Comparison of ENCODE assay signal across 21 cellular contexts in the genomic region with DNA sequence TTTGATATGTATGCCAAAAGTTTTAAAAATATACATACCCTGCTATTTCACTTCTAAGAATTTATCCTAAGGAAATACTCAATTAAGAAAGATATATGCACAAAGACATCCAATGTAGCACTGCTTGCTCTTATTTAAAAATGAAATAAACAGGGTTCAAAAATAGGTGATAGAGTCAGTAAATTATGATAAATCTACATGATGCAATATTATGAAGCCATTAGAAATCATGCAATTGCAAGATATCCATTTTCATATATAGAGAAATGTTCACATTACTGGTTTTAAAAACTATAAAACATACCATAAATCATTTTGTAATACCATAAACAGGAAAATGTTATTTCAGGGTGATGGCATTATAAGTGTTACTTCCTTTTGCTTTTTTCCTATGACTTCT.
"Had no signal": no experiment of that assay in that cellular context is flagged by ENCODE, and none has a peak within 500 bp of the region (broad histone marks: within the 10 kb centered on the region; RNA-seq: fewer than 3 reads in every experiment).

No MANE protein-coding gene starts in this region.

- H3K27me3 Mint-ChIP-seq: dendritic cell treated with granulocyte-macrophage colony-stimulating factor and Interleukin-4, amounts not matched to agents 40 ng/mL and 50 ng/mL, for 4 days; effector memory CD8-positive, alpha-beta T cell had no signal

- H3K4me3 Mint-ChIP-seq: dendritic cell treated with granulocyte-macrophage colony-stimulating factor and Interleukin-4, amounts not matched to agents 40 ng/mL and 50 ng/mL, for 4 days; effector memory CD8-positive, alpha-beta T cell; endodermal cell; immature natural killer cell; mesothelial cell of epicardium had no signal

- H3K9me3 Mint-ChIP-seq: dendritic cell treated with granulocyte-macrophage colony-stimulating factor and Interleukin-4, amounts not matched to agents 40 ng/mL and 50 ng/mL, for 4 days; effector memory CD8-positive, alpha-beta T cell; endodermal cell; immature natural killer cell; mesothelial cell of epicardium had no signal

- DNase-seq: colonic mucosa; cortex of kidney; effector CD8-positive, alpha-beta T cell; effector memory CD8-positive, alpha-beta T cell; endodermal cell; foreskin keratinocyte; heart left ventricle; hypothalamus; immature natural killer cell; left cardiac atrium; left lung; left ventricle myocardium superior; lower lobe of right lung; mesenchymal stem cell; mucosa of descending colon had no signal

- H3K36me3 ChIP-seq: colonic mucosa, left lung had no signal

- ATAC-seq: effector memory CD8-positive, alpha-beta T cell; foreskin keratinocyte; gastroesophageal sphincter; heart left ventricle; left cardiac atrium; left lung; left ventricle myocardium superior; lower lobe of right lung; mucosa of descending colon had no signal

- H3K9me3 ChIP-seq: colonic mucosa, esophagus muscularis mucosa, gastroesophageal sphincter, heart left ventricle, left lung, lower lobe of right lung, mucosa of descending colon had no signal

- H3K4me2 ChIP-seq: hepatocyte had no signal

- H3K4me1 Mint-ChIP-seq: endodermal cell had no signal

- H2AFZ ChIP-seq: hepatocyte had no signal

- H3K27ac ChIP-seq: colonic mucosa, esophagus muscularis mucosa, foreskin keratinocyte, heart left ventricle, hepatocyte, left lung, lower lobe of right lung had no signal

- H3K4me3 ChIP-seq: colonic mucosa, esophagus muscularis mucosa, gastroesophageal sphincter, heart left ventricle, hepatocyte, left lung, lower lobe of right lung, mucosa of descending colon had no signal

- FAIRE-seq: keratinocyte had no signal

- H3K27me3 ChIP-seq: colonic mucosa, esophagus muscularis mucosa, foreskin keratinocyte, gastroesophageal sphincter, heart left ventricle, hepatocyte, left lung had no signal

- H3K36me3 Mint-ChIP-seq: mesothelial cell of epicardium had no signal

- H3K27ac Mint-ChIP-seq: dendritic cell treated with granulocyte-macrophage colony-stimulating factor and Interleukin-4, amounts not matched to agents 40 ng/mL and 50 ng/mL, for 4 days; endodermal cell; immature natural killer cell; mesothelial cell of epicardium had no signal
